In genomic region chr1:12275370-12275769, GRCh38 we compare ENCODE assay signal across 8 cellular contexts. TPM values are rescaled to one million over a fixed set of nuclear protein-coding genes. Genes with fewer than 3 reads are reported as not detected.
DNase-seq lines count a peak whose midpoint lies in the region; ATAC-seq and TF ChIP-seq lines count a peak whose summit lies in the region.

No MANE protein-coding gene starts in this region.

- BruUV-seq in Caco-2 (replicated peaks; lab: Mats Ljungman, UMichigan): no TSS peak

- H3K27me3 Mint-ChIP-seq in Caco-2 (ENCODE audit: insufficient read depth, unreplicated experiment): no peaks in the 10 kb centered on the region

- no peaks in the 10 kb centered on the region for H3K9me3 Mint-ChIP-seq in Caco-2 (ENCODE audit: unreplicated experiment)

- no peak overlapping the region for H3K4me3 ChIP-seq in Caco-2 (ENCODE audit: low read depth, low read length)
- H3K4me3 ChIP-seq in fibroblast of mammary gland (ENCODE audit: control insufficient read depth, low read depth, low read length): no peak overlapping the region

- no peaks in the 10 kb centered on the region for H3K27me3 ChIP-seq in Caco-2 (replicated peaks; ENCODE audit: control insufficient read depth, insufficient read depth, low read length)

- peaks cover 56% of the 10 kb centered on the region for H3K36me3 Mint-ChIP-seq in Caco-2 (ENCODE audit: insufficient read depth, unreplicated experiment)

- no peaks in the 10 kb centered on the region for H3K4me1 ChIP-seq in Caco-2

- no peak overlapping the region for H3K4me3 Mint-ChIP-seq in Caco-2 (ENCODE audit: unreplicated experiment)

- H3K36me3 ChIP-seq in Caco-2 (ENCODE audit: control insufficient read depth, insufficient read depth, low read length): no peaks in the 10 kb centered on the region; the same call in 1 of the 2 replicates

- ATAC-seq in sciatic nerve: peak; percentile 74
- ATAC-seq in omental fat pad (ENCODE audit: low FRiP score): no peak
- no peak for ATAC-seq in HG02973 (IDR thresholded peaks at IDR 0.05; ENCODE audit: unreplicated experiment)
- ATAC-seq in GM21360 (IDR thresholded peaks at IDR 0.05; ENCODE audit: unreplicated experiment): no peak

- POLR2A ChIA-PET in Caco-2 (lab: Charles Lee): no interaction called here

- no peak overlapping the region for H3K27ac Mint-ChIP-seq in Caco-2 (ENCODE audit: unreplicated experiment)

- DNase-seq in Caco-2: peak in 1 of 2 experiments; percentile 29
- DNase-seq in activated CD8-positive, alpha-beta memory T cell treated with anti-CD3 and anti-CD28 coated beads for 24 hours: peak; percentile 72
- peak; percentile 28 for DNase-seq in fibroblast of mammary gland (ENCODE audit: low read depth)
- DNase-seq in sciatic nerve (ENCODE audit: low spot score): peak; percentile 78
- DNase-seq in omental fat pad (ENCODE audit: low spot score): no peak

- TF ChIP-seq CTCF in Caco-2 (IDR thresholded peaks at IDR 0.05; ENCODE audit: insufficient read depth in 1 of 2, low read depth in 1 of 2, low read length in 1 of 2, severe bottlenecking in 1 of 2, unreplicated experiment in 1 of 2): peak; percentile 66 to 72
- peak; percentile 90 for TF ChIP-seq CTCF in LNCAP (IDR thresholded peaks at IDR 0.05)
- peak; percentile 78 for TF ChIP-seq CTCF in fibroblast of mammary gland (conservative IDR thresholded peaks at IDR 0.05; ENCODE audit: control insufficient read depth, insufficient read depth, low read depth, low read length)
- no peak for TF ChIP-seq CTCF in omental fat pad (IDR thresholded peaks at IDR 0.05)

- CTCF ChIA-PET in Caco-2 (lab: Charles Lee): interaction anchor here (0.5 to 2.4 kb wide), 7 partner anchors 11 to 384 kb away, joined by 3 to 6 read pairs (median 3); partner anchors contain the start of gene DHRS3

- intact Hi-C loops in Caco-2 (cut with micrococcal nuclease; ENCODE audit: unreplicated experiment) (no loop called here), sciatic nerve (cut with DNase I) (loop anchor here (5.0 kb wide), 1 partner anchor 148 kb away; no protein-coding TSS in a partner anchor)

- no peaks in the 10 kb centered on the region for H3K4me1 Mint-ChIP-seq in Caco-2 (ENCODE audit: low read depth, unreplicated experiment)

- no peaks in the 10 kb centered on the region for H3K9me3 ChIP-seq in Caco-2

RNA-seq across cellular contexts. Expression of gene VPS13D, which starts 45.5 kb away (rescaled TPM):
- total RNA-seq in Caco-2 (2022) (22.7 and 25.6 TPM in 2 replicates), sciatic nerve (123 TPM), omental fat pad (100 to 1,000 TPM in 1 of 4 donors, 10 to 100 TPM in 3; 88.1 to 105 (median 97.1) TPM)

Comparison
In these comparisons a context has a peak if more than half of its experiments do, and no peak if none do; other contexts are left out.
1. CTCF ChIP-seq: peak in Caco-2 (2 of 2), LNCAP (single experiment) and fibroblast of mammary gland (single experiment); none in omental fat pad (0 of 3).